ENCODE assay signal across 8 cellular contexts in genomic region chr4:146520894-146521542, GRCh38. TPM values are rescaled to one million over a fixed set of nuclear protein-coding genes. Genes with fewer than 3 reads are reported as not detected.
DNase-seq lines count a peak whose midpoint lies in the region; ATAC-seq, FAIRE-seq and TF ChIP-seq lines count a peak whose summit lies in the region.

No MANE protein-coding gene starts in this region.

- DNase-seq in DMS53 treated with DMSO at 0.1 percent for 48 hours (lab: John Stamatoyannopoulos, UW; ENCODE audit: unreplicated experiment), result peak; percentile 62
- peak; percentile 63 for DNase-seq in OCI-LY7 (ENCODE audit: low spot score)
- DNase-seq in astrocyte (ENCODE audit: low read depth), result peak; percentile 76
- DNase-seq in iPS DF 6.9 (ENCODE audit: low read depth, low spot score), result no peak
- DNase-seq in occipital lobe (lab: John Stamatoyannopoulos, UW), result no peak

- H3K9me3 ChIP-seq in OCI-LY7 (ENCODE audit: low read length) (no peaks in the 10 kb centered on the region), astrocyte (ENCODE audit: insufficient read depth, low read depth, low read length) (no peaks in the 10 kb centered on the region), iPS DF 6.9 (ENCODE audit: control insufficient read depth, insufficient read depth, low read length) (no peaks in the 10 kb centered on the region), skeletal muscle tissue (ENCODE audit: control insufficient read depth in 3 of 3, low read length in 3 of 3) (no peaks in the 10 kb centered on the region)

- H2AFZ ChIP-seq in OCI-LY7 (ENCODE audit: low read length) (peak overlapping the region; percentile 94; the same call in 1 of the 2 replicates), astrocyte (ENCODE audit: low read depth, low read length) (peak overlapping the region; percentile 100)

- no peak for TF ChIP-seq CTCF in OCI-LY7 (conservative IDR thresholded peaks at IDR 0.05; ENCODE audit: low read length)
- no peak for TF ChIP-seq CTCF in astrocyte (IDR thresholded peaks at IDR 0.05; ENCODE audit: insufficient read depth, low read depth, low read length)

- intact Hi-C loops in OCI-LY7 (cut with micrococcal nuclease; ENCODE audit: unreplicated experiment), result loop anchor here (5.0 kb wide), 1 partner anchor 1339 kb away; the partner anchor contains the start of gene OTUD4

- H3K9ac ChIP-seq in astrocyte (ENCODE audit: low read length) (peak overlapping the region; percentile 93), skeletal muscle tissue (ENCODE audit: low read depth in 1 of 3, low read length in 3 of 3) (peak overlapping the region; percentile 89 to 95 (median 95))

- ATAC-seq in GM19452 (IDR thresholded peaks at IDR 0.05; ENCODE audit: unreplicated experiment) (peak; percentile 37), HG03442 (IDR thresholded peaks at IDR 0.05; ENCODE audit: unreplicated experiment) (peak; percentile 35)

- H3K79me2 ChIP-seq in OCI-LY7 (ENCODE audit: insufficient read depth, low read depth, low read length) (peaks cover 29% of the 10 kb centered on the region; the same call in 1 of the 2 replicates), astrocyte (ENCODE audit: insufficient read depth, low read length) (peaks cover 38% of the 10 kb centered on the region)

- no peaks in the 10 kb centered on the region for H3K36me3 ChIP-seq in OCI-LY7 (ENCODE audit: insufficient read depth, low read length)
- peaks cover 4% of the 10 kb centered on the region for H3K36me3 ChIP-seq in astrocyte (ENCODE audit: insufficient read depth, low read length)
- H3K36me3 ChIP-seq in iPS DF 6.9 (ENCODE audit: control insufficient read depth, insufficient read depth, low read length), result no peaks in the 10 kb centered on the region
- H3K36me3 ChIP-seq in skeletal muscle tissue (ENCODE audit: control insufficient read depth in 3 of 3, insufficient read depth in 3 of 3, low read length in 3 of 3), result peaks cover 0 to 3% (median 0%) of the 10 kb centered on the region in 3 donors

- H3K4me3 Mint-ChIP-seq in astrocyte (ENCODE audit: unreplicated experiment), result no peak overlapping the region

- H3K4me1 Mint-ChIP-seq in astrocyte (ENCODE audit: low read depth, unreplicated experiment), result peaks cover 2% of the 10 kb centered on the region

- no peaks in the 10 kb centered on the region for H3K9me3 Mint-ChIP-seq in astrocyte (ENCODE audit: unreplicated experiment)

- no CpG with 5 or more reads among the region's 12 CpGs for WGBS in iPS DF 6.9 (ENCODE audit: insufficient coverage, insufficient read length)

- H3K4me1 ChIP-seq in OCI-LY7 (ENCODE audit: insufficient read depth, low read length, poor library complexity, severe bottlenecking) (peaks cover 17% of the 10 kb centered on the region), astrocyte (ENCODE audit: insufficient read depth, low read length) (peaks cover 11% of the 10 kb centered on the region), iPS DF 6.9 (ENCODE audit: control insufficient read depth, insufficient read depth, low read length) (peaks cover 1% of the 10 kb centered on the region; the same call in 1 of the 2 replicates), skeletal muscle tissue (ENCODE audit: control insufficient read depth in 3 of 3, insufficient read depth in 3 of 3, low read length in 3 of 3) (peaks cover 11 to 18% (median 14%) of the 10 kb centered on the region in 3 donors)

- no peaks in the 10 kb centered on the region for H3K27me3 Mint-ChIP-seq in astrocyte (ENCODE audit: low read depth, unreplicated experiment)

- peak overlapping the region; percentile 82 for H3K4me3 ChIP-seq in OCI-LY7 (ENCODE audit: low read depth, low read length, poor library complexity, severe bottlenecking)
- peak overlapping the region; percentile 95 for H3K4me3 ChIP-seq in astrocyte (ENCODE audit: insufficient read depth, low read depth, low read length)
- peak overlapping the region; percentile 63 for H3K4me3 ChIP-seq in iPS DF 6.9 (ENCODE audit: low read length)
- peak overlapping the region; percentile 91 to 98 (median 98) for H3K4me3 ChIP-seq in skeletal muscle tissue (ENCODE audit: low read length in 3 of 3)

- H3K27me3 ChIP-seq in astrocyte (ENCODE audit: insufficient read depth, low read length) (no peaks in the 10 kb centered on the region), iPS DF 6.9 (ENCODE audit: control insufficient read depth, insufficient read depth, low read length) (no peaks in the 10 kb centered on the region; the same call in 1 of the 2 replicates), skeletal muscle tissue (ENCODE audit: control insufficient read depth in 3 of 3, insufficient read depth in 3 of 3, low read length in 3 of 3) (no peaks in the 10 kb centered on the region)

- CTCF ChIA-PET in OCI-LY7 (lab: Charles Lee; ENCODE audit: unreplicated experiment), result no interaction called here

- no peaks in the 10 kb centered on the region for H3K36me3 Mint-ChIP-seq in astrocyte (ENCODE audit: low read depth, unreplicated experiment)

- peak; percentile 34 for FAIRE-seq in astrocyte (lab: Jason Lieb, UNC)

- H3K27ac ChIP-seq in OCI-LY7 (ENCODE audit: low read depth, low read length, poor library complexity, severe bottlenecking) (peak overlapping the region; percentile 54), astrocyte (ENCODE audit: low read depth, low read length) (peak overlapping the region; percentile 87), iPS DF 6.9 (ENCODE audit: low read length) (no peak overlapping the region), skeletal muscle tissue (ENCODE audit: low read depth, low read length) (peak overlapping the region; percentile 48)

- no peaks in the 10 kb centered on the region for H3K9me2 ChIP-seq in OCI-LY7 (ENCODE audit: insufficient read depth, low read length)

- TSS peak; percentile 80 for BruUV-seq in OCI-LY7 (replicated peaks; lab: Mats Ljungman, UMichigan)

- no peak overlapping the region for H3K27ac Mint-ChIP-seq in astrocyte (ENCODE audit: unreplicated experiment)

- no peaks in the 10 kb centered on the region for H4K20me1 ChIP-seq in OCI-LY7 (ENCODE audit: insufficient read depth, low read length)
- peaks cover 10% of the 10 kb centered on the region for H4K20me1 ChIP-seq in astrocyte (ENCODE audit: insufficient read depth, low read length)

- POLR2A ChIA-PET in OCI-LY7 (lab: Charles Lee), result interaction anchor here (0.6 to 1.3 kb wide), 5 partner anchors 13 to 1252 kb away, joined by 3 to 5 read pairs (median 3); no protein-coding TSS in a partner anchor

- peak overlapping the region; percentile 86 for H3K4me2 ChIP-seq in OCI-LY7 (ENCODE audit: low read length)
- peak overlapping the region; percentile 100 for H3K4me2 ChIP-seq in astrocyte (ENCODE audit: low read length)

RNA-seq across cellular contexts. Expression of gene SLC10A7, which starts 0.7 kb away (rescaled TPM):
- 15.3 and 16.8 TPM in 2 replicates for total RNA-seq in OCI-LY7 (2014; rRNA removed; shearing (Covaris generic))
- total RNA-seq in OCI-LY7 (2022) (18.9 and 22.4 TPM in 2 replicates), astrocyte (8.8 and 8.9 TPM in 2 replicates), skeletal muscle tissue (15.1 TPM), occipital lobe (18.4 TPM)

Comparison
In these comparisons a context has a peak if more than half of its experiments do, and no peak if none do; other contexts are left out.
1. DNase-seq: peak in DMS53 treated with DMSO at 0.1 percent for 48 hours (single experiment), OCI-LY7 (single experiment) and astrocyte (single experiment); none in iPS DF 6.9 (single experiment) and occipital lobe (single experiment).
2. Peak in every context shown above with its lines, with median percentiles within 50 percentile points of each other: H3K4me3 ChIP-seq.